Comparison of ENCODE assay signal across 2 cellular contexts in the genomic region with DNA sequence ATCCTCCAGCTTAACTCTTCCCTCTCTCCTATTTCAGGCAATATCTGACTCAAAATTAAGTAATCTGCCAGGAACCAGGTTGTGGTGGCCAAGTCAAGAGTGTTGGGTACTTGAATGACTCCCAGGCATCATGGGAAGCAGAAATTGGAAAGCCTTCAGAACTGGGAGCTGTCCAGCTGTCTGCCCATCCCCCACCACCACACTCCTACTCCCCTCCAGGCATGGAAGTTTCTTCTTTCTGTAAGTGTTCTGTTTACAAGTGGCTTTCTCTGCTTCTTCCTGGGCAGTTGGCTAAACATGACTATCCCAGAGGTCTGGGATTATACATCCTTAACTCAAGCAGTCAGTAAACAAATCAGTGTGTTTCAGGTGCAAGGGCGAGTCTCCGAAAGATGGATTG.
TF ChIP-seq lines count a peak whose summit lies in the region.

No MANE protein-coding gene starts in this region.

TF ChIP-seq in A549, 52 proteins besides CTCF, POLR2A, EP300 and RAD21 (continued from another document):
- TF ChIP-seq, protein P1, sequence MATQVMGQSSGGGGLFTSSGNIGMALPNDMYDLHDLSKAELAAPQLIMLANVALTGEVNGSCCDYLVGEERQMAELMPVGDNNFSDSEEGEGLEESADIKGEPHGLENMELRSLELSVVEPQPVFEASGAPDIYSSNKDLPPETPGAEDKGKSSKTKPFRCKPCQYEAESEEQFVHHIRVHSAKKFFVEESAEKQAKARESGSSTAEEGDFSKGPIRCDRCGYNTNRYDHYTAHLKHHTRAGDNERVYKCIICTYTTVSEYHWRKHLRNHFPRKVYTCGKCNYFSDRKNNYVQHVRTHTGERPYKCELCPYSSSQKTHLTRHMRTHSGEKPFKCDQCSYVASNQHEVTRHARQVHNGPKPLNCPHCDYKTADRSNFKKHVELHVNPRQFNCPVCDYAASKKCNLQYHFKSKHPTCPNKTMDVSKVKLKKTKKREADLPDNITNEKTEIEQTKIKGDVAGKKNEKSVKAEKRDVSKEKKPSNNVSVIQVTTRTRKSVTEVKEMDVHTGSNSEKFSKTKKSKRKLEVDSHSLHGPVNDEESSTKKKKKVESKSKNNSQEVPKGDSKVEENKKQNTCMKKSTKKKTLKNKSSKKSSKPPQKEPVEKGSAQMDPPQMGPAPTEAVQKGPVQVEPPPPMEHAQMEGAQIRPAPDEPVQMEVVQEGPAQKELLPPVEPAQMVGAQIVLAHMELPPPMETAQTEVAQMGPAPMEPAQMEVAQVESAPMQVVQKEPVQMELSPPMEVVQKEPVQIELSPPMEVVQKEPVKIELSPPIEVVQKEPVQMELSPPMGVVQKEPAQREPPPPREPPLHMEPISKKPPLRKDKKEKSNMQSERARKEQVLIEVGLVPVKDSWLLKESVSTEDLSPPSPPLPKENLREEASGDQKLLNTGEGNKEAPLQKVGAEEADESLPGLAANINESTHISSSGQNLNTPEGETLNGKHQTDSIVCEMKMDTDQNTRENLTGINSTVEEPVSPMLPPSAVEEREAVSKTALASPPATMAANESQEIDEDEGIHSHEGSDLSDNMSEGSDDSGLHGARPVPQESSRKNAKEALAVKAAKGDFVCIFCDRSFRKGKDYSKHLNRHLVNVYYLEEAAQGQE (IDR thresholded peaks at IDR 0.05), result peak; percentile 54; the same call in 1 of the 2 replicates

TF ChIP-seq in HCT116, 20 proteins besides CTCF, POLR2A, EP300 and RAD21:
- TF ChIP-seq, protein P1 (IDR thresholded peaks at IDR 0.05; ENCODE audit: low read depth), result peak; percentile 56
- TF ChIP-seq TCF7L2 (IDR thresholded peaks at IDR 0.05; ENCODE audit: borderline replicate concordance, extremely low read depth, insufficient read depth, insufficient read length) (no peak), FOSL1 (IDR thresholded peaks at IDR 0.05; ENCODE audit: low read depth) (no peak), EZH2 (IDR thresholded peaks at IDR 0.05) (no peak)
